In the genomic region with DNA sequence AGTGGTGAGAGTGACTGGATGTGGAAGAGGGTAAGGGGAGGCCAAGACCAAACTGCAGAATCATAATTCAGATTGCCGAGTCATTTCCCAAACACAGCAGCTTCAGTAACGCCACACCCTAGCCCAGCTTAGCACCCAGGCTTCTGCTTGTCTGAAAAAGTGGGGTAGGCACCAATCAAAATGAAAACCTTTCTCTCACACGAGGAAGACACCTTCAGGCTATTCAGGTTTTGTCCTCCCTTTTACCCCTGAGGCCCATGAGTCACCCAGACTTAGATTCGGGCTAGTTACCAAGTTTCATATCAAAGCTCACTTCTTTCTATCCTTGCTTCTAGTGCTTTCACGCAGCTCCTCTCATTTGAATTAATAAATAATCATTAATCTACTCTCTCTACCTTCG, we compare ENCODE assay signal across 1 cellular context.
TF ChIP-seq lines count a peak whose summit lies in the region.

No MANE protein-coding gene starts in this region.

TF ChIP-seq in GM23338, 12 proteins besides CTCF, POLR2A, EP300 and RAD21 (continued from another document):
- TF ChIP-seq ZNF114 (CRISPR knock-in tag; IDR thresholded peaks at IDR 0.05) = no peak
- no peak for TF ChIP-seq JUNB (IDR thresholded peaks at IDR 0.05; ENCODE audit: unreplicated experiment)
TF ChIP-seq in GM23338: peak in this region for 0.
